In genomic region chr22:31749636-31750364, GRCh38 we compare ENCODE assay signal across 8 cellular contexts. TPM values are rescaled to one million over a fixed set of nuclear protein-coding genes. Genes with fewer than 3 reads are reported as not detected.
DNase-seq lines count a peak whose midpoint lies in the region; ATAC-seq, FAIRE-seq and TF ChIP-seq lines count a peak whose summit lies in the region.

Gene PRR14L (minus strand): TSS chr22:31750132. CDS start chr22:31738860, 11,272 bp downstream.

- dilution Hi-C loops in keratinocyte (cut with MboI; ENCODE audit: extremely low pct_ligation_motif_present, low sequenced_read_pairs): no loop called here

- H3K79me2 ChIP-seq in keratinocyte (ENCODE audit: control insufficient read depth, insufficient read depth, low read length): peaks cover 46% of the 10 kb centered on the region

- peak in 1 of 3 experiments; percentile 20 for TF ChIP-seq CTCF in keratinocyte (optimal IDR thresholded peaks at IDR 0.05 in 1 of 3, IDR thresholded peaks at IDR 0.05 in 1 of 3, conservative IDR thresholded peaks at IDR 0.05 in 1 of 3; ENCODE audit: extremely low read depth in 1 of 3, insufficient read depth in 2 of 3, low read length in 3 of 3)

- peak within 1 kb of the TSS; percentile 70 to 97 (median 84) for H3K4me3 ChIP-seq in keratinocyte (ENCODE audit: control insufficient read depth in 2 of 3, extremely low read depth in 1 of 3, insufficient read depth in 2 of 3, low read depth in 1 of 3, low read length in 3 of 3)

- peak within 1 kb of the TSS; percentile 78 for H2AFZ ChIP-seq in keratinocyte (ENCODE audit: control insufficient read depth, low read length)

- DNase-seq in Ammon's horn (ENCODE audit: low spot score) (peak; percentile 99), GM19238 (ENCODE audit: insufficient read length, low spot score) (peak; percentile 83), NCI-H510A treated with DMSO at 0.1 percent for 48 hours (lab: John Stamatoyannopoulos, UW) (peak; percentile 84), cerebellum (ENCODE audit: low spot score) (peak; percentile 96), keratinocyte (ENCODE audit: low read depth, low spot score) (peak; percentile 58)
- DNase-seq in activated CD4-positive, alpha-beta T cell treated with anti-CD3 and anti-CD28 coated beads for 24 hours (ENCODE audit: low read depth in 2 of 2): peak; percentile 99 to 100
- peak; percentile 98 to 100 (median 99) for DNase-seq in stimulated activated CD4-positive, alpha-beta T cell treated with anti-CD3 and anti-CD28 coated beads, Interleukin-12 subunit alpha, Interleukin-12 subunit beta, amount 100 ng/mL, for 48 hours (ENCODE audit: low read depth in 2 of 3, low spot score in 1 of 3)

- no peaks in the 10 kb centered on the region for H4K20me1 ChIP-seq in keratinocyte (ENCODE audit: control insufficient read depth, extremely low read depth, insufficient read depth, low read length)

- peak within 1 kb of the TSS; percentile 78 for H3K27ac ChIP-seq in keratinocyte (ENCODE audit: control insufficient read depth, insufficient read depth, low read length)

- peak within 1 kb of the TSS; percentile 90 for H3K9ac ChIP-seq in keratinocyte (ENCODE audit: control insufficient read depth, extremely low read depth, insufficient read depth, low read length)

- peak; percentile 17 for FAIRE-seq in keratinocyte (lab: Jason Lieb, UNC)

- H3K4me2 ChIP-seq in keratinocyte (ENCODE audit: control insufficient read depth, extremely low read depth, insufficient read depth, low read depth, low read length): peak within 1 kb of the TSS; percentile 77

- no peaks in the 10 kb centered on the region for H3K9me1 ChIP-seq in keratinocyte (ENCODE audit: control insufficient read depth, extremely low read depth, insufficient read depth, low read length)

- no peaks in the 10 kb centered on the region for H3K9me3 ChIP-seq in keratinocyte (ENCODE audit: control insufficient read depth, low read depth, low read length)

- H3K27me3 ChIP-seq in keratinocyte (ENCODE audit: control insufficient read depth, extremely low read depth, insufficient read depth, low read length): no peaks in the 10 kb centered on the region

- peaks cover 34% of the 10 kb centered on the region for H3K4me1 ChIP-seq in keratinocyte (ENCODE audit: control insufficient read depth, extremely low read depth, insufficient read depth, low read length)

- peaks cover 0 to 3% of the 10 kb centered on the region in 2 experiments for H3K36me3 ChIP-seq in keratinocyte (ENCODE audit: control insufficient read depth in 2 of 2, extremely low read depth in 1 of 2, insufficient read depth in 2 of 2, low read length in 2 of 2)

- ATAC-seq in HG03439 (IDR thresholded peaks at IDR 0.05; ENCODE audit: unreplicated experiment): peak; percentile 69

RNA-seq across cellular contexts. Expression of gene PRR14L, which starts in this region (rescaled TPM):
- 31.9 TPM for total RNA-seq in cerebellum
- 12.3 to 14.0 TPM (median 13.6 TPM) in 3 replicates for polyA plus RNA-seq in keratinocyte
- polyA plus RNA-seq in keratinocyte (2011; ENCODE audit: low read depth): 19.1 TPM
- polyA plus RNA-seq in keratinocyte (2011; cell fraction: cytosol; rRNA removed): 6.4 and 9.5 TPM in 2 replicates
- polyA plus RNA-seq in keratinocyte (2011; cell fraction: nucleus; rRNA removed): 27.1 and 30.0 TPM in 2 replicates
- polyA plus RNA-seq in keratinocyte (2012; ENCODE audit: low replicate concordance): 11.1 and 13.5 TPM in 2 replicates
- 46.6 to 61.2 TPM (median 49.5 TPM) in 3 replicates for polyA minus RNA-seq in keratinocyte
- polyA minus RNA-seq in keratinocyte (2011; cell fraction: cytosol; rRNA and poly(A)+ RNA removed): 20.3 TPM
- 49.2 and 74.6 TPM in 2 replicates for polyA minus RNA-seq in keratinocyte (2011; cell fraction: nucleus; rRNA and poly(A)+ RNA removed)

Comparison
In these comparisons a context has a peak if more than half of its experiments do, and no peak if none do; other contexts are left out.
1. Peak in every context shown above with its lines: DNase-seq, ATAC-seq, H3K4me3 ChIP-seq and H3K27ac ChIP-seq.